8 cellular contexts compared by ENCODE assay signal in genomic region chr4:53015681-53016080, GRCh38.
DNase-seq lines count a peak whose midpoint lies in the region; TF ChIP-seq lines count a peak whose summit lies in the region.

No MANE protein-coding gene starts in this region.

- H3K9me3 ChIP-seq in tibial nerve = no peaks in the 10 kb centered on the region

- 29 to 31% methylated on average over 5 of the region's 5 CpGs for WGBS in tibial nerve, 2 donors

- no peak for TF ChIP-seq EP300 in tibial nerve (IDR thresholded peaks at IDR 0.05)

- H3K4me3 ChIP-seq in WI38 (ENCODE audit: low read depth, low read length) = no peak overlapping the region
- H3K4me3 ChIP-seq in tibial nerve = no peak overlapping the region

- peak; percentile 67 for TF ChIP-seq CTCF in WI38 (IDR thresholded peaks at IDR 0.05; ENCODE audit: low read depth, low read length)
- peak; percentile 40 to 62 (median 42) for TF ChIP-seq CTCF in tibial nerve (IDR thresholded peaks at IDR 0.05)

- H3K27me3 ChIP-seq in tibial nerve = no peaks in the 10 kb centered on the region

- DNase-seq in GDM1 (lab: John Stamatoyannopoulos, UW) = peak; percentile 11
- peak; percentile 15 for DNase-seq in MV-4-11 (lab: John Stamatoyannopoulos, UW)
- peak; percentile 16 for DNase-seq in iPS DF 4.7 (ENCODE audit: extremely low read depth, low spot score)
- peak in 1 of 2 donors; percentile 34 for DNase-seq in tibial nerve (ENCODE audit: low spot score in 2 of 2)
- no peak for DNase-seq in hepatic stellate cell (ENCODE audit: low spot score)
- no peak for DNase-seq in activated CD4-positive, CD25-positive, alpha-beta regulatory T cell treated with anti-CD3 and anti-CD28 coated beads, Interleukin-2, amount 50 U/mL, for 72 hours
- DNase-seq in NCI-H2196 treated with DMSO at 0.1 percent for 48 hours (lab: John Stamatoyannopoulos, UW; ENCODE audit: unreplicated experiment) = no peak

- no peaks in the 10 kb centered on the region for H3K36me3 ChIP-seq in tibial nerve

- no peak for TF ChIP-seq POLR2A in tibial nerve (IDR thresholded peaks at IDR 0.05)

- H3K27ac ChIP-seq in tibial nerve = peak overlapping the region in 1 of 4 donors; percentile 17

- peaks cover 0 to 61% (median 3%) of the 10 kb centered on the region in 4 donors for H3K4me1 ChIP-seq in tibial nerve

Comparison
In these comparisons a context has a peak if more than half of its experiments do, and no peak if none do; other contexts are left out.
1. DNase-seq: peak in GDM1 (single experiment), MV-4-11 (single experiment) and iPS DF 4.7 (single experiment); none in hepatic stellate cell (single experiment), activated CD4-positive, CD25-positive, alpha-beta regulatory T cell treated with anti-CD3 and anti-CD28 coated beads, Interleukin-2, amount 50 U/mL, for 72 hours (single experiment) and NCI-H2196 treated with DMSO at 0.1 percent for 48 hours (single experiment).